ENCODE assay signal across 19 cellular contexts in genomic region chr15:39364721-39365120, GRCh38.
"Had no signal": no experiment of that assay in that cellular context is flagged by ENCODE, and none has a peak within 500 bp of the region (broad histone marks: within the 10 kb centered on the region; RNA-seq: fewer than 3 reads in every experiment).

No MANE protein-coding gene starts in this region.

- H3K36me3 ChIP-seq: esophagus muscularis mucosa, suprapubic skin, transverse colon, vagina had no signal

- H3K9me3 ChIP-seq: esophagus muscularis mucosa, suprapubic skin, transverse colon, vagina had no signal

- DNase-seq: activated B cell treated with CpG ODN at 0.5 μM for 24 hours; activated CD4-positive, alpha-beta memory T cell treated with anti-CD3 and anti-CD28 coated beads for 36 hours; activated CD4-positive, alpha-beta T cell treated with anti-CD3 and anti-CD28 coated beads for 4 hours; activated naive CD4-positive, alpha-beta T cell treated with Interleukin-2 at 50 U/mL for 16 hours; activated naive CD8-positive, alpha-beta T cell treated with anti-CD3 and anti-CD28 coated beads, Interleukin-2, amount 10 ng/mL, durations not matched to agents 7 days and 5 days; activated T-cell treated with anti-CD3 and anti-CD28 coated beads for 4 hours; anterior cingulate cortex; cortex of kidney; effector CD8-positive, alpha-beta T cell; left cardiac atrium; mesendoderm; stimulated activated naive CD8-positive, alpha-beta T cell treated with anti-CD3 and anti-CD28 coated beads, Interleukin-15, Interleukin-2, amounts not matched to agents 100 U/mL and 50 U/mL, for 24 hours; T-cell; transverse colon had no signal

- H3K27ac ChIP-seq: esophagus muscularis mucosa, suprapubic skin, transverse colon, vagina had no signal

- H3K4me3 ChIP-seq: esophagus muscularis mucosa, skin epidermis, suprapubic skin, transverse colon, vagina had no signal

- H3K4me1 ChIP-seq: transverse colon had no signal

- H3K27me3 ChIP-seq: esophagus muscularis mucosa, suprapubic skin, transverse colon, vagina had no signal

- ATAC-seq: left cardiac atrium; natural killer cell treated with Interleukin-12 subunit alpha and Interleukin-12 subunit beta and Interleukin-15 and Interleukin-18, amount 100 ng/mL, for 72 hours; stimulated activated naive CD8-positive, alpha-beta T cell treated with anti-CD3 and anti-CD28 coated beads, Interleukin-15, Interleukin-2, amounts not matched to agents 100 U/mL and 50 U/mL, for 24 hours; T-cell had no signal
